Comparison of ENCODE assay signal across 1 cellular context in genomic region chr10:6465437-6465836, GRCh38.
TF ChIP-seq lines count a peak whose summit lies in the region.

No MANE protein-coding gene starts in this region.

TF ChIP-seq in GM23338, 12 proteins besides CTCF, POLR2A, EP300 and RAD21 (continued from another document):
- TF ChIP-seq REST (IDR thresholded peaks at IDR 0.05; ENCODE audit: unreplicated experiment) = no peak
- no peak for TF ChIP-seq STAT1 (IDR thresholded peaks at IDR 0.05; ENCODE audit: unreplicated experiment)
- TF ChIP-seq, protein P1, sequence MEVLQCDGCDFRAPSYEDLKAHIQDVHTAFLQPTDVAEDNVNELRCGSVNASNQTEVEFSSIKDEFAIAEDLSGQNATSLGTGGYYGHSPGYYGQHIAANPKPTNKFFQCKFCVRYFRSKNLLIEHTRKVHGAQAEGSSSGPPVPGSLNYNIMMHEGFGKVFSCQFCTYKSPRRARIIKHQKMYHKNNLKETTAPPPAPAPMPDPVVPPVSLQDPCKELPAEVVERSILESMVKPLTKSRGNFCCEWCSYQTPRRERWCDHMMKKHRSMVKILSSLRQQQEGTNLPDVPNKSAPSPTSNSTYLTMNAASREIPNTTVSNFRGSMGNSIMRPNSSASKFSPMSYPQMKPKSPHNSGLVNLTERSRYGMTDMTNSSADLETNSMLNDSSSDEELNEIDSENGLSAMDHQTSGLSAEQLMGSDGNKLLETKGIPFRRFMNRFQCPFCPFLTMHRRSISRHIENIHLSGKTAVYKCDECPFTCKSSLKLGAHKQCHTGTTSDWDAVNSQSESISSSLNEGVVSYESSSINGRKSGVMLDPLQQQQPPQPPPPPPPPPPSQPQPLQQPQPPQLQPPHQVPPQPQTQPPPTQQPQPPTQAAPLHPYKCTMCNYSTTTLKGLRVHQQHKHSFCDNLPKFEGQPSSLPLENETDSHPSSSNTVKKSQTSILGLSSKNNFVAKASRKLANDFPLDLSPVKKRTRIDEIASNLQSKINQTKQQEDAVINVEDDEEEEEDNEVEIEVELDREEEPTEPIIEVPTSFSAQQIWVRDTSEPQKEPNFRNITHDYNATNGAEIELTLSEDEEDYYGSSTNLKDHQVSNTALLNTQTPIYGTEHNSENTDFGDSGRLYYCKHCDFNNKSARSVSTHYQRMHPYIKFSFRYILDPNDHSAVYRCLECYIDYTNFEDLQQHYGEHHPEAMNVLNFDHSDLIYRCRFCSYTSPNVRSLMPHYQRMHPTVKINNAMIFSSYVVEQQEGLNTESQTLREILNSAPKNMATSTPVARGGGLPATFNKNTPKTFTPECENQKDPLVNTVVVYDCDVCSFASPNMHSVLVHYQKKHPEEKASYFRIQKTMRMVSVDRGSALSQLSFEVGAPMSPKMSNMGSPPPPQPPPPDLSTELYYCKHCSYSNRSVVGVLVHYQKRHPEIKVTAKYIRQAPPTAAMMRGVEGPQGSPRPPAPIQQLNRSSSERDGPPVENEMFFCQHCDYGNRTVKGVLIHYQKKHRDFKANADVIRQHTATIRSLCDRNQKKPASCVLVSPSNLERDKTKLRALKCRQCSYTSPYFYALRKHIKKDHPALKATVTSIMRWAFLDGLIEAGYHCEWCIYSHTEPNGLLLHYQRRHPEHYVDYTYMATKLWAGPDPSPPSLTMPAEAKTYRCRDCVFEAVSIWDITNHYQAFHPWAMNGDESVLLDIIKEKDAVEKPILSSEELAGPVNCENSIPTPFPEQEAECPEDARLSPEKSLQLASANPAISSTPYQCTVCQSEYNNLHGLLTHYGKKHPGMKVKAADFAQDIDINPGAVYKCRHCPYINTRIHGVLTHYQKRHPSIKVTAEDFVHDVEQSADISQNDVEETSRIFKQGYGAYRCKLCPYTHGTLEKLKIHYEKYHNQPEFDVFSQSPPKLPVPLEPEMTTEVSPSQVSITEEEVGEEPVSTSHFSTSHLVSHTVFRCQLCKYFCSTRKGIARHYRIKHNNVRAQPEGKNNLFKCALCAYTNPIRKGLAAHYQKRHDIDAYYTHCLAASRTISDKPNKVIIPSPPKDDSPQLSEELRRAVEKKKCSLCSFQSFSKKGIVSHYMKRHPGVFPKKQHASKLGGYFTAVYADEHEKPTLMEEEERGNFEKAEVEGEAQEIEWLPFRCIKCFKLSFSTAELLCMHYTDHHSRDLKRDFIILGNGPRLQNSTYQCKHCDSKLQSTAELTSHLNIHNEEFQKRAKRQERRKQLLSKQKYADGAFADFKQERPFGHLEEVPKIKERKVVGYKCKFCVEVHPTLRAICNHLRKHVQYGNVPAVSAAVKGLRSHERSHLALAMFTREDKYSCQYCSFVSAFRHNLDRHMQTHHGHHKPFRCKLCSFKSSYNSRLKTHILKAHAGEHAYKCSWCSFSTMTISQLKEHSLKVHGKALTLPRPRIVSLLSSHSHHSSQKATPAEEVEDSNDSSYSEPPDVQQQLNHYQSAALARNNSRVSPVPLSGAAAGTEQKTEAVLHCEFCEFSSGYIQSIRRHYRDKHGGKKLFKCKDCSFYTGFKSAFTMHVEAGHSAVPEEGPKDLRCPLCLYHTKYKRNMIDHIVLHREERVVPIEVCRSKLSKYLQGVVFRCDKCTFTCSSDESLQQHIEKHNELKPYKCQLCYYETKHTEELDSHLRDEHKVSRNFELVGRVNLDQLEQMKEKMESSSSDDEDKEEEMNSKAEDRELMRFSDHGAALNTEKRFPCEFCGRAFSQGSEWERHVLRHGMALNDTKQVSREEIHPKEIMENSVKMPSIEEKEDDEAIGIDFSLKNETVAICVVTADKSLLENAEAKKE (CRISPR knock-in tag; IDR thresholded peaks at IDR 0.05) = no peak
